19 cellular contexts compared by ENCODE assay signal in the genomic region with DNA sequence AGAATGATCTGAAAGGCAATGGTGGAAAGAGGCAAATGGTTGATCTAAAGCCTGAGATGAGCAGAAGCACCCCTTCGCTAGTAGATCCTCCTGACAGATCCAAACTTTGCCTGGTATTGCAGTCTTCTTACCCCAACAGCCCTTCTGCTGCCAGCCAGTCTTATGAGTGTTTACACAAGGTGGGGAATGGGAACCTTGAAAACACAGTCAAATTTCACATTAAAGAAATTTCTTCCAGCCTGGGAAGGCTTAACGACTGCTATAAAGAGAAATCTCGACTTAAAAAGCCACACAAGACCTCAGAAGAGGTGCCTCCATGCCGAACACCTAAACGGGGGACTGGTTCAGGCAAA.
"Had no signal": no experiment of that assay in that cellular context is flagged by ENCODE, and none has a peak within 500 bp of the region (broad histone marks: within the 10 kb centered on the region; RNA-seq: fewer than 3 reads in every experiment).

No MANE protein-coding gene starts in this region.

- H3K27ac Mint-ChIP-seq: memory B cell, naive B cell, nephron, type B pancreatic cell had no signal

- H3K27me3 Mint-ChIP-seq: memory B cell, naive B cell, type B pancreatic cell had no signal

- H3K4me3 Mint-ChIP-seq: memory B cell, naive B cell, nephron, type B pancreatic cell had no signal

- H3K4me1 Mint-ChIP-seq: memory B cell, naive B cell had no signal

- H3K36me3 Mint-ChIP-seq: memory B cell, naive B cell, type B pancreatic cell had no signal

- H3K4me2 ChIP-seq: smooth muscle cell had no signal

- ATAC-seq: esophagus mucosa, left lobe of liver, right cardiac atrium had no signal

- H3K4me1 ChIP-seq: lower lobe of right lung, uterus had no signal

- DNase-seq: cortex of kidney; effector memory CD4-positive, alpha-beta T cell; heart right ventricle; kidney glomerular epithelial cell; lower lobe of right lung; midbrain; naive B cell; right cardiac atrium; stimulated activated CD4-positive, alpha-beta T cell treated with anti-CD3 and anti-CD28 coated beads, Interleukin-2, amount 100 ng/mL, for 48 hours; stimulated activated naive CD4-positive, alpha-beta T cell treated with Interleukin-2 at 50 U/mL for 16 hours; thyroid gland; uterus had no signal

- H3K4me3 ChIP-seq: heart right ventricle, lower lobe of right lung, smooth muscle cell, thyroid gland, uterus had no signal

- H3K9me3 ChIP-seq: heart right ventricle, lower lobe of right lung, neutrophil, thyroid gland, uterus had no signal

- H3K36me3 ChIP-seq: lower lobe of right lung, neutrophil, thyroid gland, uterus had no signal

- H3K9me3 Mint-ChIP-seq: memory B cell, nephron, type B pancreatic cell had no signal

- H3K27ac ChIP-seq: lower lobe of right lung, neutrophil, thyroid gland, uterus had no signal

- H3K27me3 ChIP-seq: heart right ventricle, neutrophil, thyroid gland, uterus had no signal
